In genomic region chr9:96495341-96495740, GRCh38 we compare ENCODE assay signal across 1 cellular context.
TF ChIP-seq lines count a peak whose summit lies in the region.

No MANE protein-coding gene starts in this region.

TF ChIP-seq in GM23338, 12 proteins besides CTCF, POLR2A, EP300 and RAD21 (continued from another document):
- TF ChIP-seq, protein P1, sequence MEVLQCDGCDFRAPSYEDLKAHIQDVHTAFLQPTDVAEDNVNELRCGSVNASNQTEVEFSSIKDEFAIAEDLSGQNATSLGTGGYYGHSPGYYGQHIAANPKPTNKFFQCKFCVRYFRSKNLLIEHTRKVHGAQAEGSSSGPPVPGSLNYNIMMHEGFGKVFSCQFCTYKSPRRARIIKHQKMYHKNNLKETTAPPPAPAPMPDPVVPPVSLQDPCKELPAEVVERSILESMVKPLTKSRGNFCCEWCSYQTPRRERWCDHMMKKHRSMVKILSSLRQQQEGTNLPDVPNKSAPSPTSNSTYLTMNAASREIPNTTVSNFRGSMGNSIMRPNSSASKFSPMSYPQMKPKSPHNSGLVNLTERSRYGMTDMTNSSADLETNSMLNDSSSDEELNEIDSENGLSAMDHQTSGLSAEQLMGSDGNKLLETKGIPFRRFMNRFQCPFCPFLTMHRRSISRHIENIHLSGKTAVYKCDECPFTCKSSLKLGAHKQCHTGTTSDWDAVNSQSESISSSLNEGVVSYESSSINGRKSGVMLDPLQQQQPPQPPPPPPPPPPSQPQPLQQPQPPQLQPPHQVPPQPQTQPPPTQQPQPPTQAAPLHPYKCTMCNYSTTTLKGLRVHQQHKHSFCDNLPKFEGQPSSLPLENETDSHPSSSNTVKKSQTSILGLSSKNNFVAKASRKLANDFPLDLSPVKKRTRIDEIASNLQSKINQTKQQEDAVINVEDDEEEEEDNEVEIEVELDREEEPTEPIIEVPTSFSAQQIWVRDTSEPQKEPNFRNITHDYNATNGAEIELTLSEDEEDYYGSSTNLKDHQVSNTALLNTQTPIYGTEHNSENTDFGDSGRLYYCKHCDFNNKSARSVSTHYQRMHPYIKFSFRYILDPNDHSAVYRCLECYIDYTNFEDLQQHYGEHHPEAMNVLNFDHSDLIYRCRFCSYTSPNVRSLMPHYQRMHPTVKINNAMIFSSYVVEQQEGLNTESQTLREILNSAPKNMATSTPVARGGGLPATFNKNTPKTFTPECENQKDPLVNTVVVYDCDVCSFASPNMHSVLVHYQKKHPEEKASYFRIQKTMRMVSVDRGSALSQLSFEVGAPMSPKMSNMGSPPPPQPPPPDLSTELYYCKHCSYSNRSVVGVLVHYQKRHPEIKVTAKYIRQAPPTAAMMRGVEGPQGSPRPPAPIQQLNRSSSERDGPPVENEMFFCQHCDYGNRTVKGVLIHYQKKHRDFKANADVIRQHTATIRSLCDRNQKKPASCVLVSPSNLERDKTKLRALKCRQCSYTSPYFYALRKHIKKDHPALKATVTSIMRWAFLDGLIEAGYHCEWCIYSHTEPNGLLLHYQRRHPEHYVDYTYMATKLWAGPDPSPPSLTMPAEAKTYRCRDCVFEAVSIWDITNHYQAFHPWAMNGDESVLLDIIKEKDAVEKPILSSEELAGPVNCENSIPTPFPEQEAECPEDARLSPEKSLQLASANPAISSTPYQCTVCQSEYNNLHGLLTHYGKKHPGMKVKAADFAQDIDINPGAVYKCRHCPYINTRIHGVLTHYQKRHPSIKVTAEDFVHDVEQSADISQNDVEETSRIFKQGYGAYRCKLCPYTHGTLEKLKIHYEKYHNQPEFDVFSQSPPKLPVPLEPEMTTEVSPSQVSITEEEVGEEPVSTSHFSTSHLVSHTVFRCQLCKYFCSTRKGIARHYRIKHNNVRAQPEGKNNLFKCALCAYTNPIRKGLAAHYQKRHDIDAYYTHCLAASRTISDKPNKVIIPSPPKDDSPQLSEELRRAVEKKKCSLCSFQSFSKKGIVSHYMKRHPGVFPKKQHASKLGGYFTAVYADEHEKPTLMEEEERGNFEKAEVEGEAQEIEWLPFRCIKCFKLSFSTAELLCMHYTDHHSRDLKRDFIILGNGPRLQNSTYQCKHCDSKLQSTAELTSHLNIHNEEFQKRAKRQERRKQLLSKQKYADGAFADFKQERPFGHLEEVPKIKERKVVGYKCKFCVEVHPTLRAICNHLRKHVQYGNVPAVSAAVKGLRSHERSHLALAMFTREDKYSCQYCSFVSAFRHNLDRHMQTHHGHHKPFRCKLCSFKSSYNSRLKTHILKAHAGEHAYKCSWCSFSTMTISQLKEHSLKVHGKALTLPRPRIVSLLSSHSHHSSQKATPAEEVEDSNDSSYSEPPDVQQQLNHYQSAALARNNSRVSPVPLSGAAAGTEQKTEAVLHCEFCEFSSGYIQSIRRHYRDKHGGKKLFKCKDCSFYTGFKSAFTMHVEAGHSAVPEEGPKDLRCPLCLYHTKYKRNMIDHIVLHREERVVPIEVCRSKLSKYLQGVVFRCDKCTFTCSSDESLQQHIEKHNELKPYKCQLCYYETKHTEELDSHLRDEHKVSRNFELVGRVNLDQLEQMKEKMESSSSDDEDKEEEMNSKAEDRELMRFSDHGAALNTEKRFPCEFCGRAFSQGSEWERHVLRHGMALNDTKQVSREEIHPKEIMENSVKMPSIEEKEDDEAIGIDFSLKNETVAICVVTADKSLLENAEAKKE (CRISPR knock-in tag; IDR thresholded peaks at IDR 0.05), result no peak
- no peak for TF ChIP-seq EZH2phosphoT487 (IDR thresholded peaks at IDR 0.05; ENCODE audit: unreplicated experiment)
- TF ChIP-seq, protein P2, sequence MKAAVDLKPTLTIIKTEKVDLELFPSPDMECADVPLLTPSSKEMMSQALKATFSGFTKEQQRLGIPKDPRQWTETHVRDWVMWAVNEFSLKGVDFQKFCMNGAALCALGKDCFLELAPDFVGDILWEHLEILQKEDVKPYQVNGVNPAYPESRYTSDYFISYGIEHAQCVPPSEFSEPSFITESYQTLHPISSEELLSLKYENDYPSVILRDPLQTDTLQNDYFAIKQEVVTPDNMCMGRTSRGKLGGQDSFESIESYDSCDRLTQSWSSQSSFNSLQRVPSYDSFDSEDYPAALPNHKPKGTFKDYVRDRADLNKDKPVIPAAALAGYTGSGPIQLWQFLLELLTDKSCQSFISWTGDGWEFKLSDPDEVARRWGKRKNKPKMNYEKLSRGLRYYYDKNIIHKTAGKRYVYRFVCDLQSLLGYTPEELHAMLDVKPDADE (IDR thresholded peaks at IDR 0.05), result no peak
- TF ChIP-seq POLR2AphosphoS5 (IDR thresholded peaks at IDR 0.05; ENCODE audit: low read depth), result no peak
- TF ChIP-seq, protein P3, sequence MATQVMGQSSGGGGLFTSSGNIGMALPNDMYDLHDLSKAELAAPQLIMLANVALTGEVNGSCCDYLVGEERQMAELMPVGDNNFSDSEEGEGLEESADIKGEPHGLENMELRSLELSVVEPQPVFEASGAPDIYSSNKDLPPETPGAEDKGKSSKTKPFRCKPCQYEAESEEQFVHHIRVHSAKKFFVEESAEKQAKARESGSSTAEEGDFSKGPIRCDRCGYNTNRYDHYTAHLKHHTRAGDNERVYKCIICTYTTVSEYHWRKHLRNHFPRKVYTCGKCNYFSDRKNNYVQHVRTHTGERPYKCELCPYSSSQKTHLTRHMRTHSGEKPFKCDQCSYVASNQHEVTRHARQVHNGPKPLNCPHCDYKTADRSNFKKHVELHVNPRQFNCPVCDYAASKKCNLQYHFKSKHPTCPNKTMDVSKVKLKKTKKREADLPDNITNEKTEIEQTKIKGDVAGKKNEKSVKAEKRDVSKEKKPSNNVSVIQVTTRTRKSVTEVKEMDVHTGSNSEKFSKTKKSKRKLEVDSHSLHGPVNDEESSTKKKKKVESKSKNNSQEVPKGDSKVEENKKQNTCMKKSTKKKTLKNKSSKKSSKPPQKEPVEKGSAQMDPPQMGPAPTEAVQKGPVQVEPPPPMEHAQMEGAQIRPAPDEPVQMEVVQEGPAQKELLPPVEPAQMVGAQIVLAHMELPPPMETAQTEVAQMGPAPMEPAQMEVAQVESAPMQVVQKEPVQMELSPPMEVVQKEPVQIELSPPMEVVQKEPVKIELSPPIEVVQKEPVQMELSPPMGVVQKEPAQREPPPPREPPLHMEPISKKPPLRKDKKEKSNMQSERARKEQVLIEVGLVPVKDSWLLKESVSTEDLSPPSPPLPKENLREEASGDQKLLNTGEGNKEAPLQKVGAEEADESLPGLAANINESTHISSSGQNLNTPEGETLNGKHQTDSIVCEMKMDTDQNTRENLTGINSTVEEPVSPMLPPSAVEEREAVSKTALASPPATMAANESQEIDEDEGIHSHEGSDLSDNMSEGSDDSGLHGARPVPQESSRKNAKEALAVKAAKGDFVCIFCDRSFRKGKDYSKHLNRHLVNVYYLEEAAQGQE (IDR thresholded peaks at IDR 0.05; ENCODE audit: unreplicated experiment), result no peak
- TF ChIP-seq STAT1 (IDR thresholded peaks at IDR 0.05; ENCODE audit: unreplicated experiment), result no peak
- no peak for TF ChIP-seq NANOG (IDR thresholded peaks at IDR 0.05; ENCODE audit: borderline replicate concordance)
